In the genomic region with DNA sequence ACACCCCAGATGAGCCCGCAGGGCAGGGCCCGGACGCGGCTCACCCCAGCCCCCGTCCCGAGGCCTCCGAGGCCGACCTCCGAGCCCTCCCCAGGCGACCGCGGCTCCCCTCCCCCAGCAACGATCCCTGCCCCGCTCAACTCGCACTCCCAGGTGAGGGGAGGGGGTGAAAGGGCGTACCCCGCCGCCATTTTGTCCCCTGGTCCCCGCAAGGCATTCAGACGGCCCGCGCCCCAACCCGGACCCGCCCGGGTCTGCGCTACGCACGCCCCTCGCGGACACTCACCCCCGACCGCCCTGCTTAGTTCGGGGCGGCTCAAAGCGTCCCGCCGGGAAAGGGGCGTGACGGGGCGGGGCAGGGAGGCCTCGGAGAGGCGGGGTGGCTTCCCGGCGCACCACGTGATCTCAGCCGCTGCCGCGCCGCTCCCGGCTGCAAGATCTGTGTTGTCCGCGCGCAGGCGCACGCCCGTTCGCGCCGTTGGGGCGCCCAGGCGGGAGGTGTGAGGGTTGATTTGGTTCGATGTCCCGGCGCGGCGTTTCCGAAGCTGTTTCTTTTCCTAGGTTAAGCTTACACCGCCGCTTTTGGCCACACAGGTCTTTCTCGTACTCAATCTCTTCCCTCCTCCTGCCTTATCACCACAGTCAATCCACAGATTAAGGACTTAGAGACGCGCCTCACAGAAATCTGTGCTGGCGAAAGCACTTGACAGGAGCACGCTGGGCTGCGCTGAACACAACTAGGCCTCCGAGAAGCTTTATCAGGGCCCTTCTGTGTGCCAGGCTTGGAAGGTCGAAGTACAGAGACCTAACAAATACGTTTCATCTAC, we compare ENCODE assay signal across 8 cellular contexts. TPM values are rescaled to one million over a fixed set of nuclear protein-coding genes. Genes with fewer than 3 reads are reported as not detected.
DNase-seq lines count a peak whose midpoint lies in the region; ATAC-seq and TF ChIP-seq lines count a peak whose summit lies in the region.

A gene with protein sequence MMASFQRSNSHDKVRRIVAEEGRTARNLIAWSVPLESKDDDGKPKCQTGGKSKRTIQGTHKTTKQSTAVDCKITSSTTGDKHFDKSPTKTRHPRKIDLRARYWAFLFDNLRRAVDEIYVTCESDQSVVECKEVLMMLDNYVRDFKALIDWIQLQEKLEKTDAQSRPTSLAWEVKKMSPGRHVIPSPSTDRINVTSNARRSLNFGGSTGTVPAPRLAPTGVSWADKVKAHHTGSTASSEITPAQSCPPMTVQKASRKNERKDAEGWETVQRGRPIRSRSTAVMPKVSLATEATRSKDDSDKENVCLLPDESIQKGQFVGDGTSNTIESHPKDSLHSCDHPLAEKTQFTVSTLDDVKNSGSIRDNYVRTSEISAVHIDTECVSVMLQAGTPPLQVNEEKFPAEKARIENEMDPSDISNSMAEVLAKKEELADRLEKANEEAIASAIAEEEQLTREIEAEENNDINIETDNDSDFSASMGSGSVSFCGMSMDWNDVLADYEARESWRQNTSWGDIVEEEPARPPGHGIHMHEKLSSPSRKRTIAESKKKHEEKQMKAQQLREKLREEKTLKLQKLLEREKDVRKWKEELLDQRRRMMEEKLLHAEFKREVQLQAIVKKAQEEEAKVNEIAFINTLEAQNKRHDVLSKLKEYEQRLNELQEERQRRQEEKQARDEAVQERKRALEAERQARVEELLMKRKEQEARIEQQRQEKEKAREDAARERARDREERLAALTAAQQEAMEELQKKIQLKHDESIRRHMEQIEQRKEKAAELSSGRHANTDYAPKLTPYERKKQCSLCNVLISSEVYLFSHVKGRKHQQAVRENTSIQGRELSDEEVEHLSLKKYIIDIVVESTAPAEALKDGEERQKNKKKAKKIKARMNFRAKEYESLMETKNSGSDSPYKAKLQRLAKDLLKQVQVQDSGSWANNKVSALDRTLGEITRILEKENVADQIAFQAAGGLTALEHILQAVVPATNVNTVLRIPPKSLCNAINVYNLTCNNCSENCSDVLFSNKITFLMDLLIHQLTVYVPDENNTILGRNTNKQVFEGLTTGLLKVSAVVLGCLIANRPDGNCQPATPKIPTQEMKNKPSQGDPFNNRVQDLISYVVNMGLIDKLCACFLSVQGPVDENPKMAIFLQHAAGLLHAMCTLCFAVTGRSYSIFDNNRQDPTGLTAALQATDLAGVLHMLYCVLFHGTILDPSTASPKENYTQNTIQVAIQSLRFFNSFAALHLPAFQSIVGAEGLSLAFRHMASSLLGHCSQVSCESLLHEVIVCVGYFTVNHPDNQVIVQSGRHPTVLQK (N-terminal part only) (minus strand): TSS at position 328 of the 827 bp plus-strand sequence. CDS start 21,523 bp downstream, outside the sequence.

- no peaks in the 10 kb centered on the region for H4K20me1 ChIP-seq in OCI-LY7 (ENCODE audit: insufficient read depth, low read length)

- TF ChIP-seq CTCF in OCI-LY7 (conservative IDR thresholded peaks at IDR 0.05; ENCODE audit: low read length) (0 out of 2 replicates have a peak, but pooled peaks have one; percentile 9), mucosa of descending colon (IDR thresholded peaks at IDR 0.05) (no peak)

- H3K9me3 ChIP-seq in OCI-LY7 (ENCODE audit: low read length) (no peaks in the 10 kb centered on the region), mucosa of descending colon (no peaks in the 10 kb centered on the region)

- H3K4me3 ChIP-seq in OCI-LY7 (ENCODE audit: low read depth, low read length, poor library complexity, severe bottlenecking) (peak within 1 kb of the TSS; percentile 85), mucosa of descending colon (peak within 1 kb of the TSS; percentile 76)

- intact Hi-C loops in OCI-LY7 (cut with micrococcal nuclease; ENCODE audit: unreplicated experiment): loop anchor here (2.0 to 10.0 kb wide), 2 partner anchors 26 to 100 kb away; a partner anchor contains a TSS
- intact Hi-C loops in mucosa of descending colon (cut with DNase I, micrococcal nuclease): no loop called here

- CTCF ChIA-PET in OCI-LY7 (lab: Charles Lee; ENCODE audit: unreplicated experiment): interaction anchor here (0.6 kb wide), 1 partner anchor 527 kb away, joined by 3 read pairs; no protein-coding TSS in a partner anchor

- H3K36me3 ChIP-seq in OCI-LY7 (ENCODE audit: insufficient read depth, low read length): no peaks in the 10 kb centered on the region
- no peaks in the 10 kb centered on the region for H3K36me3 ChIP-seq in mucosa of descending colon (ENCODE audit: low read depth)

- peak; percentile 98 for DNase-seq in D341Med (ENCODE audit: low spot score)
- peak; percentile 93 for DNase-seq in HuH-7 (ENCODE audit: low spot score)
- DNase-seq in OCI-LY7 (ENCODE audit: low spot score): peak; percentile 93
- DNase-seq in activated T-cell treated with anti-CD3 and anti-CD28 coated beads for 24 hours (ENCODE audit: low read depth): peak; percentile 87
- peak; percentile 22 for DNase-seq in epithelial cell of prostate (ENCODE audit: low read depth, low spot score)
- DNase-seq in mucosa of descending colon: peak; percentile 93 to 96 (median 96)
- DNase-seq in stimulated activated CD8-positive, alpha-beta memory T cell treated with anti-CD3 and anti-CD28 coated beads, Interleukin-4, amount 100 ng/mL, for 1 hour (ENCODE audit: low read depth in 2 of 2, low spot score in 1 of 2): peak; percentile 82 to 84

- no TSS peak for BruUV-seq in OCI-LY7 (replicated peaks; lab: Mats Ljungman, UMichigan)

- ATAC-seq in GM21447 (IDR thresholded peaks at IDR 0.05; ENCODE audit: unreplicated experiment) (peak; percentile 78), mucosa of descending colon (peak; percentile 98)

- H3K4me2 ChIP-seq in OCI-LY7 (ENCODE audit: low read length): peak within 1 kb of the TSS; percentile 94

- peak within 1 kb of the TSS; percentile 99 for H2AFZ ChIP-seq in OCI-LY7 (ENCODE audit: low read length)

- H3K27ac ChIP-seq in OCI-LY7 (ENCODE audit: low read depth, low read length, poor library complexity, severe bottlenecking) (peak within 1 kb of the TSS; percentile 21), epithelial cell of prostate (peak within 1 kb of the TSS; percentile 33)

- no peaks in the 10 kb centered on the region for H3K79me2 ChIP-seq in OCI-LY7 (ENCODE audit: insufficient read depth, low read depth, low read length)

- no peaks in the 10 kb centered on the region for H3K9me2 ChIP-seq in OCI-LY7 (ENCODE audit: insufficient read depth, low read length)

- H3K4me1 ChIP-seq in OCI-LY7 (ENCODE audit: insufficient read depth, low read length, poor library complexity, severe bottlenecking): peaks cover 21% of the 10 kb centered on the region
- peaks cover 15% of the 10 kb centered on the region for H3K4me1 ChIP-seq in mucosa of descending colon (ENCODE audit: low read depth)

- POLR2A ChIA-PET in OCI-LY7 (lab: Charles Lee): interaction anchor here (0.6 to 1.2 kb wide), 5 partner anchors 10 to 90 kb away, joined by 3 to 4 read pairs (median 3); a partner anchor contains a TSS

RNA-seq across cellular contexts. Expression of the gene that starts here (rescaled TPM):
- 10.4 and 11.8 TPM in 2 replicates for total RNA-seq in OCI-LY7 (2014; rRNA removed; shearing (Covaris generic))
- total RNA-seq in OCI-LY7 (2022) (22.3 and 23.5 TPM in 2 replicates), mucosa of descending colon (10 to 100 TPM; 15.8 to 33.1 (median 33.0) TPM)

Comparison
In these comparisons a context has a peak if more than half of its experiments do, and no peak if none do; other contexts are left out.
1. Peak in every context shown above with its lines: DNase-seq, ATAC-seq, H3K4me3 ChIP-seq and H3K27ac ChIP-seq.
2. DNase-seq: peak in every context shown above with its lines; median percentile 98 in D341Med; 96 in mucosa of descending colon; 93 in HuH-7; 93 in OCI-LY7; 87 in activated T-cell treated with anti-CD3 and anti-CD28 coated beads for 24 hours; 83 in stimulated activated CD8-positive, alpha-beta memory T cell treated with anti-CD3 and anti-CD28 coated beads, Interleukin-4, amount 100 ng/mL, for 1 hour; 22 in epithelial cell of prostate.